Comparison of ENCODE assay signal across 8 cellular contexts in genomic region chr7:24981544-24981951, GRCh38. TPM values are rescaled to one million over a fixed set of nuclear protein-coding genes. Genes with fewer than 3 reads are reported as not detected.
DNase-seq lines count a peak whose midpoint lies in the region; ATAC-seq and TF ChIP-seq lines count a peak whose summit lies in the region.

No MANE protein-coding gene starts in this region.

- peaks cover 19% of the 10 kb centered on the region for H4K20me1 ChIP-seq in Loucy (ENCODE audit: insufficient read depth, low read length, poor library complexity, severe bottlenecking)

- H3K27ac ChIP-seq in duodenal mucosa (ENCODE audit: low read depth, low read length) (peak overlapping the region; percentile 58), right lobe of liver (peak overlapping the region in 1 of 3 donors; percentile 80)

- H3F3A ChIP-seq in Loucy (ENCODE audit: low read depth): no peaks in the 10 kb centered on the region

- DNase-seq in EH (ENCODE audit: low read depth) (peak; percentile 75), right lobe of liver (peak; percentile 50 to 62 (median 62)), OCI-M2 (lab: John Stamatoyannopoulos, UW; ENCODE audit: unreplicated experiment) (no peak)
- DNase-seq in activated CD4-positive, alpha-beta T cell treated with anti-CD3 and anti-CD28 coated beads for 48 hours: peak; percentile 79
- peak; percentile 46 for DNase-seq in stimulated activated CD4-positive, alpha-beta T cell treated with anti-CD3 and anti-CD28 coated beads, Interleukin-2, amount 100 ng/mL, for 4 hours (ENCODE audit: low read depth)

- no peak for TF ChIP-seq POLR2A in right lobe of liver (IDR thresholded peaks at IDR 0.05)

- peaks cover 27% of the 10 kb centered on the region for H3K79me2 ChIP-seq in Loucy (ENCODE audit: insufficient read depth, low read length)

- ATAC-seq in right lobe of liver (peak in 3 of 4 donors; percentile 2 to 16 (median 4)), GM19452 (IDR thresholded peaks at IDR 0.05; ENCODE audit: unreplicated experiment) (no peak)

- no peaks in the 10 kb centered on the region for H3K36me3 ChIP-seq in Loucy (ENCODE audit: insufficient read depth, low read length)
- H3K36me3 ChIP-seq in duodenal mucosa (ENCODE audit: control insufficient read depth in 1 of 2, insufficient read depth in 2 of 2, low read length in 2 of 2): no peaks in the 10 kb centered on the region
- no peaks in the 10 kb centered on the region for H3K36me3 ChIP-seq in right lobe of liver

- H3K9me2 ChIP-seq in Loucy (replicated peaks; ENCODE audit: low read depth, low read length): no peaks in the 10 kb centered on the region

- WGBS in right lobe of liver (ENCODE audit: insufficient coverage, low coverage, low lambda C conversion rate, missing lambda C conversion rate): 2% methylated on average over 9 of the region's 33 CpGs

- peaks cover 31% of the 10 kb centered on the region for H3K4me1 ChIP-seq in Loucy (ENCODE audit: insufficient read depth, low read length, poor library complexity, severe bottlenecking)
- H3K4me1 ChIP-seq in duodenal mucosa (ENCODE audit: control insufficient read depth in 1 of 2, insufficient read depth in 2 of 2, low read length in 2 of 2): peaks cover 7 to 27% of the 10 kb centered on the region in 2 donors
- peaks cover 0 to 22% (median 2%) of the 10 kb centered on the region in 4 donors for H3K4me1 ChIP-seq in right lobe of liver

- TF ChIP-seq CTCF in Loucy (conservative IDR thresholded peaks at IDR 0.05; ENCODE audit: low read length): no peak
- no peak for TF ChIP-seq CTCF in right lobe of liver (IDR thresholded peaks at IDR 0.05)

- H3K4me3 ChIP-seq in Loucy (ENCODE audit: low read length, poor library complexity, severe bottlenecking) (peak overlapping the region; percentile 84), duodenal mucosa (ENCODE audit: low read depth in 1 of 2, low read length in 2 of 2) (peak overlapping the region; percentile 84 to 94), right lobe of liver (peak overlapping the region; percentile 58 to 77 (median 71))

- no peaks in the 10 kb centered on the region for H3K27me3 ChIP-seq in Loucy (ENCODE audit: insufficient read depth, low read length, poor library complexity, severe bottlenecking)
- H3K27me3 ChIP-seq in duodenal mucosa (ENCODE audit: control insufficient read depth in 1 of 2, insufficient read depth in 2 of 2, low read length in 2 of 2): no peaks in the 10 kb centered on the region
- peaks cover 0 to 6% of the 10 kb centered on the region in 2 donors for H3K27me3 ChIP-seq in right lobe of liver

- H3K9me3 ChIP-seq in Loucy (ENCODE audit: insufficient read depth, low read depth, low read length) (no peaks in the 10 kb centered on the region), duodenal mucosa (ENCODE audit: control insufficient read depth in 1 of 2, low read length in 2 of 2) (no peaks in the 10 kb centered on the region), right lobe of liver (no peaks in the 10 kb centered on the region)

- no peak overlapping the region for H3K9ac ChIP-seq in Loucy (ENCODE audit: low read depth, low read length, poor library complexity, severe bottlenecking)
- peak overlapping the region; percentile 48 to 96 for H3K9ac ChIP-seq in duodenal mucosa (ENCODE audit: low read depth in 1 of 2, low read length in 2 of 2)

- peak overlapping the region; percentile 68 for H3K4me2 ChIP-seq in Loucy (ENCODE audit: low read depth, low read length, poor library complexity, severe bottlenecking)

- no peak overlapping the region for H2AFZ ChIP-seq in Loucy (ENCODE audit: low read length)

- intact Hi-C loops in right lobe of liver (cut with DNase I): no loop called here

RNA-seq across cellular contexts. Expression of gene OSBPL3, which starts 1.6 kb away (rescaled TPM):
- 1 to 10 TPM in 5 of 6 experiments, under 1 TPM in 1; 0.70 to 8.2 (median 2.4) TPM for total RNA-seq in right lobe of liver
